Comparison of ENCODE assay signal across 9 cellular contexts in the genomic region with DNA sequence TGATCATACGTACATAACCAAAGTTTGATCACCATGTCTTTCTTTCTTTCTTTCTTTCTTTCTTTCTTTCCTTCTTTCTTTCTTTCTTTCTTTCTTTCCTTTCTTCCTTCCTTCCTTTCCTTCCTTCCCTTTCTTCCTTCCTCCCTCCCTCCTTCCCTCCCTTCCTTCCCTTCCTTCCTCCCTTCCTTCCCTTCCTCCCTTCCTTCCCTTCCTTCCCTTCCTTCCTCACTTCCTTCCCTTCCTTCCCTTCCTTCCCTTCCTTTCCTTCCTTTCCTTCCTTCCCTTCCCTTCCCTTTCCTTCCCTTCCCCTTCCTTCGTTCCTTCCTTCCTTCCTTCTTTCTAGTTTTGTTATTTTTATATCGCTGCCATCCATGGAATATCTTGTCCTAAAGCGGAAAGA.
"Had no signal": no experiment of that assay in that cellular context is flagged by ENCODE, and none has a peak within 500 bp of the region (broad histone marks: within the 10 kb centered on the region; RNA-seq: fewer than 3 reads in every experiment).

No MANE protein-coding gene starts in this region.

- H3K4me3 Mint-ChIP-seq: IgD-negative memory B cell had no signal

- ATAC-seq: K562 had no signal

- H3K27ac Mint-ChIP-seq: IgD-negative memory B cell had no signal

- H3K27ac ChIP-seq: HL-60, KMS-11 had no signal

- H3K36me3 Mint-ChIP-seq: IgD-negative memory B cell had no signal

- H3K4me1 Mint-ChIP-seq: IgD-negative memory B cell had no signal

- DNase-seq: IMR-90, Karpas-422, KBM-7, KG1 had no signal

- H3K4me3 ChIP-seq: K562 had no signal

- H3K4me2 ChIP-seq: KMS-11 had no signal

- H3K27me3 Mint-ChIP-seq: IgD-negative memory B cell had no signal

- FAIRE-seq: HTR-8/SVneo, K562 had no signal

- H3K9ac ChIP-seq: KMS-11 had no signal
